32 cellular contexts compared by ENCODE assay signal in genomic region chr1:89171067-89171438, GRCh38. TPM values are rescaled to one million over a fixed set of nuclear protein-coding genes. Genes with fewer than 3 reads are reported as not detected.
A peak's percentile ranks its signal among the peaks of the same experiment; 100 is the strongest.
DNase-seq lines count a peak whose midpoint lies in the region; ATAC-seq, FAIRE-seq and TF ChIP-seq lines count a peak whose summit lies in the region.
"Had no signal": no experiment of that assay in that cellular context is flagged by ENCODE, and none has a peak within 500 bp of the region (broad histone marks: within the 10 kb centered on the region; RNA-seq: fewer than 3 reads in every experiment).

No MANE protein-coding gene starts in this region.

- POLR2A ChIA-PET in K562 (lab: Yijun Ruan, JAX) = no interaction called here

- no peak for TF ChIP-seq EP300 in K562 (IDR thresholded peaks at IDR 0.05; ENCODE audit: low read length)

- BruUV-seq in K562 (replicated peaks; lab: Mats Ljungman, UMichigan) = no TSS peak

- no peaks in the 10 kb centered on the region for H3K9me1 ChIP-seq in K562 (ENCODE audit: control insufficient read depth, insufficient read depth, low read length)

- in situ Hi-C loops in K562 (cut with MboI) = no loop called here

- no peak overlapping the region for H3K4me2 ChIP-seq in K562 (ENCODE audit: insufficient read depth, low read length)
- H3K4me2 ChIP-seq: GM23338 had no signal

- ATAC-seq in GM19463 (IDR thresholded peaks at IDR 0.05; ENCODE audit: unreplicated experiment) (peak; percentile 41), K562 (no peak), HG03442 (IDR thresholded peaks at IDR 0.05; ENCODE audit: unreplicated experiment) (no peak)
- ATAC-seq: GM12878, GM23338, WTC11 had no signal

- H3K4me3 ChIP-seq in K562 = no peak overlapping the region
- H3K4me3 ChIP-seq: ascending aorta, GM12878, GM23338, SK-N-MC, tibial artery had no signal

- no peak overlapping the region for H3K27ac ChIP-seq in K562 (ENCODE audit: extremely low read depth, low read depth, low read length)
- H3K27ac ChIP-seq: 22Rv1, ascending aorta, RWPE1, SK-N-MC, tibial artery had no signal

- no peak overlapping the region for H3K9ac ChIP-seq in K562 (ENCODE audit: insufficient read depth in 1 of 2, low read depth in 2 of 2, low read length in 2 of 2)

- CTCF ChIA-PET in K562 (lab: Yijun Ruan, JAX; ENCODE audit: low intra/inter-chr PET ratio) = no interaction called here

- no peaks in the 10 kb centered on the region for H4K20me1 ChIP-seq in K562 (replicated peaks; ENCODE audit: control insufficient read depth, insufficient read depth, low read length)

- TF ChIP-seq RAD21 in K562 (CRISPR knock-in tag; conservative IDR thresholded peaks at IDR 0.05 in 1 of 2, IDR thresholded peaks at IDR 0.05 in 1 of 2) = no peak

- TF ChIP-seq POLR2A in K562 (conservative IDR thresholded peaks at IDR 0.05) = no peak

- peak; percentile 8 to 65 for DNase-seq in NOMO-1 (lab: John Stamatoyannopoulos, UW; ENCODE audit: unreplicated experiment in 2 of 2)
- no peak for DNase-seq in NOMO-1 treated with dmso at 0.1 percent for 144 hours (lab: John Stamatoyannopoulos, UW; ENCODE audit: unreplicated experiment)
- peak; percentile 73 for DNase-seq in MV-4-11 (lab: John Stamatoyannopoulos, UW)
- no peak for DNase-seq in K562 (ENCODE audit: extremely low read depth in 1 of 4, low spot score in 3 of 4)
- DNase-seq in RPMI8226 = no peak
- no peak for DNase-seq in NCI-H526 treated with DMSO at 0.1 percent for 48 hours (lab: John Stamatoyannopoulos, UW)
- DNase-seq: activated CD4-positive, alpha-beta T cell treated with anti-CD3 and anti-CD28 coated beads, Interleukin-2, amount 50 U/mL, for 48 hours; activated naive CD4-positive, alpha-beta T cell treated with anti-CD3 and anti-CD28 coated beads, Interleukin-2, amount 50 U/mL, for 16 hours; activated T-cell treated with anti-CD3 and anti-CD28 coated beads, Interleukin-2, amount 50 U/mL, for 24 hours; DMS79; head of caudate nucleus; NCI-H187 treated with DMSO at 0.1 percent for 48 hours; NCI-H345; nucleus accumbens; small intestine; stimulated activated naive CD4-positive, alpha-beta T cell treated with Interleukin-2 at 50 U/mL for 16 hours; tibial artery had no signal

- H2AFZ ChIP-seq in K562 (ENCODE audit: low read depth, low read length) = no peak overlapping the region

- no peaks in the 10 kb centered on the region for H3K36me3 ChIP-seq in K562 (ENCODE audit: control insufficient read depth, insufficient read depth, low read length)
- H3K36me3 ChIP-seq: ascending aorta, tibial artery had no signal

- H3K27me3 ChIP-seq in K562 (ENCODE audit: control insufficient read depth in 2 of 2, insufficient read depth in 2 of 2, low read length in 2 of 2) = no peaks in the 10 kb centered on the region
- H3K27me3 ChIP-seq: ascending aorta, tibial artery had no signal

- no peak for FAIRE-seq in K562 (lab: Jason Lieb, UNC)
- FAIRE-seq: GM12878, small intestine had no signal

- TF ChIP-seq CTCF in K562 (IDR thresholded peaks at IDR 0.05 in 2 of 3, conservative IDR thresholded peaks at IDR 0.05 in 1 of 3; ENCODE audit: insufficient read depth in 2 of 3, low read depth in 1 of 3, low read length in 3 of 3) = no peak

- H3K4me1 ChIP-seq in K562 (replicated peaks in 1 of 2; ENCODE audit: control insufficient read depth in 2 of 2, insufficient read depth in 2 of 2, low read length in 2 of 2) = no peaks in the 10 kb centered on the region
- H3K4me1 ChIP-seq: ascending aorta, tibial artery had no signal

- H3K79me2 ChIP-seq in K562 (ENCODE audit: control insufficient read depth, insufficient read depth, low read length) = no peaks in the 10 kb centered on the region

- intact Hi-C loops in K562 (cut with micrococcal nuclease) = no loop called here

- no peaks in the 10 kb centered on the region for H3K9me3 ChIP-seq in K562 (replicated peaks; ENCODE audit: control insufficient read depth, insufficient read depth, low read depth, low read length)
- H3K9me3 ChIP-seq: ascending aorta, tibial artery had no signal

TF ChIP-seq in K562, 482 proteins besides CTCF, POLR2A, EP300 and RAD21 (continues in another document):
- TF ChIP-seq ZZZ3 (IDR thresholded peaks at IDR 0.05) (no peak), CEBPG (CRISPR knock-in tag; IDR thresholded peaks at IDR 0.05) (no peak), CEBPG (tag; conservative IDR thresholded peaks at IDR 0.05 in 1 of 2, IDR thresholded peaks at IDR 0.05 in 1 of 2) (peak in 1 of 2 experiments; percentile 76; a peak in 2 of 4 replicates), ZBTB12 (CRISPR knock-in tag; IDR thresholded peaks at IDR 0.05) (no peak), GTF2F1 (IDR thresholded peaks at IDR 0.05; ENCODE audit: low read depth, low read length) (no peak), NR2C2 (CRISPR knock-in tag; IDR thresholded peaks at IDR 0.05) (no peak), NR2C2 (tag; IDR thresholded peaks at IDR 0.05) (peak; percentile 5; the same call in 1 of the 2 replicates), RB1 (IDR thresholded peaks at IDR 0.05; ENCODE audit: low read depth) (no peak)

RNA-seq across cellular contexts. Expression of gene GBP7, which starts 4.8 kb away (rescaled TPM):
- total RNA-seq in K562 (2011; cell fraction: chromatin; rRNA removed; ENCODE audit: low replicate concordance) = not detected in 2 replicates
- total RNA-seq in K562 (2011; cell fraction: nucleolus; rRNA removed) = not detected in 2 replicates
- total RNA-seq in K562 (2011; cell fraction: nucleoplasm; rRNA removed) = not detected in 2 replicates
- not detected in 2 replicates for total RNA-seq in K562 (2014; rRNA removed)
- not detected in 2 replicates for total RNA-seq in K562 (2014; rRNA removed; fragmentation: Illumina TruSeq; extraction: Trizol)
- not detected in 2 replicates for total RNA-seq in K562 (2015; rRNA removed; fragmentation: Illumina TruSeq; extraction: Trizol)
- total RNA-seq in K562 (2021) = not detected in 2 replicates
- not detected in 2 replicates for polyA plus RNA-seq in K562 (2011; rRNA removed)
- not detected in 2 replicates for polyA plus RNA-seq in K562 (2011; cell fraction: cytosol; rRNA removed)
- polyA plus RNA-seq in K562 (2011; cell fraction: nucleus; rRNA removed) = not detected in 2 replicates
- polyA plus RNA-seq in K562 (2012) = 0.03 TPM in 1 of 2 replicates, not detected in the other
- polyA plus RNA-seq in K562 (2014; fragmentation: Illumina TruSeq; extraction: Trizol) = not detected in 2 replicates
- under 1 TPM in 1 of 2 experiments, not detected in 1; 0.03 TPM for polyA plus RNA-seq in K562 (2014; fragmentation: Nextera tagmentation; extraction: Ambion mirVana)
- polyA plus RNA-seq in K562 (2014; rRNA removed) = not detected in 2 replicates
- not detected in 2 replicates for polyA minus RNA-seq in K562 (2011; rRNA and poly(A)+ RNA removed)
- polyA minus RNA-seq in K562 (2011; cell fraction: cytosol; rRNA and poly(A)+ RNA removed) = not detected in 2 replicates
- not detected in 2 replicates for polyA minus RNA-seq in K562 (2011; cell fraction: nucleus; rRNA and poly(A)+ RNA removed)
- total RNA-seq: ascending aorta; dermis microvascular lymphatic vessel endothelial cell; GM12878; GM23338; MCF 10A; myocyte; renal cortical epithelial cell; T-helper 2 cell treated with Interferon-gamma antibody and Interleukin-4, amounts not matched to agents 100 ng/mL and 5 ng/mL, for 36 hours; WTC11 had no signal
- polyA plus RNA-seq: GM12878, GM23338, IgD-negative memory B cell, small intestine had no signal

RNA-seq across cellular contexts. Expression of gene GBP4, which starts 27.7 kb away (rescaled TPM):
- total RNA-seq in K562 (2011; cell fraction: chromatin; rRNA removed; ENCODE audit: low replicate concordance) = 0.16 and 0.44 TPM in 2 replicates
- not detected in 2 replicates for total RNA-seq in K562 (2011; cell fraction: nucleolus; rRNA removed)
- 0.07 TPM in 1 of 2 replicates, not detected in the other for total RNA-seq in K562 (2011; cell fraction: nucleoplasm; rRNA removed)
- total RNA-seq in K562 (2014; rRNA removed) (0.05 and 0.08 TPM in 2 replicates), K562 (2014; rRNA removed; fragmentation: Illumina TruSeq; extraction: Trizol) (0.07 and 0.19 TPM in 2 replicates), K562 (2015; rRNA removed; fragmentation: Illumina TruSeq; extraction: Trizol) (0.04 and 0.22 TPM in 2 replicates), K562 (2021) (0.11 and 0.24 TPM in 2 replicates)
- polyA plus RNA-seq in K562 (2011; rRNA removed) (0.40 and 1.5 TPM in 2 replicates), K562 (2014; fragmentation: Illumina TruSeq; extraction: Trizol) (0.04 and 0.11 TPM in 2 replicates), K562 (2014; fragmentation: Nextera tagmentation; extraction: Ambion mirVana) (under 1 TPM; 0.04 to 0.11 TPM), K562 (2014; rRNA removed) (0.07 and 0.17 TPM in 2 replicates)
- polyA plus RNA-seq in K562 (2011; cell fraction: cytosol; rRNA removed) = 0.30 and 1.4 TPM in 2 replicates
- 0.10 and 0.65 TPM in 2 replicates for polyA plus RNA-seq in K562 (2011; cell fraction: nucleus; rRNA removed)
- polyA plus RNA-seq in K562 (2012) = 0.09 and 0.15 TPM in 2 replicates
- polyA minus RNA-seq in K562 (2011; rRNA and poly(A)+ RNA removed) = 0.46 and 1.6 TPM in 2 replicates
- polyA minus RNA-seq in K562 (2011; cell fraction: cytosol; rRNA and poly(A)+ RNA removed) = 0.82 and 0.86 TPM in 2 replicates
- polyA minus RNA-seq in K562 (2011; cell fraction: nucleus; rRNA and poly(A)+ RNA removed) = under 0.01 and 0.89 TPM in 2 replicates
- total RNA-seq: myocyte had no signal
- polyA plus RNA-seq: GM23338 had no signal

RNA-seq across cellular contexts. Expression of gene GBP2, which starts 45.1 kb away (rescaled TPM):
- total RNA-seq in K562 (2011; cell fraction: chromatin; rRNA removed; ENCODE audit: low replicate concordance) = 0.21 and 0.55 TPM in 2 replicates
- total RNA-seq in K562 (2011; cell fraction: nucleolus; rRNA removed) = 0.17 TPM in 1 of 2 replicates, not detected in the other
- total RNA-seq in K562 (2011; cell fraction: nucleoplasm; rRNA removed) = 0.23 TPM in 1 of 2 replicates, not detected in the other
- total RNA-seq in K562 (2014; rRNA removed) = 0.45 and 0.73 TPM in 2 replicates
- 0.69 and 1.1 TPM in 2 replicates for total RNA-seq in K562 (2014; rRNA removed; fragmentation: Illumina TruSeq; extraction: Trizol)
- total RNA-seq in K562 (2015; rRNA removed; fragmentation: Illumina TruSeq; extraction: Trizol) = 2.0 and 2.2 TPM in 2 replicates
- total RNA-seq in K562 (2021) = 0.71 and 1.1 TPM in 2 replicates
- polyA plus RNA-seq in K562 (2011; rRNA removed) = 0.45 and 2.2 TPM in 2 replicates
- polyA plus RNA-seq in K562 (2011; cell fraction: cytosol; rRNA removed) = 0.21 and 1.7 TPM in 2 replicates
- 0.57 and 2.3 TPM in 2 replicates for polyA plus RNA-seq in K562 (2011; cell fraction: nucleus; rRNA removed)
- 1.7 and 7.3 TPM in 2 replicates for polyA plus RNA-seq in K562 (2012)
- 0.98 and 1.0 TPM in 2 replicates for polyA plus RNA-seq in K562 (2014; fragmentation: Illumina TruSeq; extraction: Trizol)
- under 1 TPM; 0.63 to 0.84 TPM for polyA plus RNA-seq in K562 (2014; fragmentation: Nextera tagmentation; extraction: Ambion mirVana)
- polyA plus RNA-seq in K562 (2014; rRNA removed) = 0.58 and 1.7 TPM in 2 replicates
- polyA minus RNA-seq in K562 (2011; rRNA and poly(A)+ RNA removed) = 0.49 and 2.9 TPM in 2 replicates
- polyA minus RNA-seq in K562 (2011; cell fraction: cytosol; rRNA and poly(A)+ RNA removed) = 1.0 TPM in 1 of 2 replicates, not detected in the other
- polyA minus RNA-seq in K562 (2011; cell fraction: nucleus; rRNA and poly(A)+ RNA removed) = 0.27 and 1.8 TPM in 2 replicates
- total RNA-seq: GM23338 had no signal
- polyA plus RNA-seq: GM23338 had no signal

Comparison
In these comparisons a context has a peak if more than half of its experiments do, and no peak if none do; other contexts are left out.
1. DNase-seq: peak in NOMO-1 (2 of 2) and MV-4-11 (single experiment); none in NOMO-1 treated with dmso at 0.1 percent for 144 hours (single experiment), K562 (0 of 4), RPMI8226 (single experiment) and NCI-H526 treated with DMSO at 0.1 percent for 48 hours (single experiment).